ENCODE assay signal across 12 cellular contexts in the genomic region with DNA sequence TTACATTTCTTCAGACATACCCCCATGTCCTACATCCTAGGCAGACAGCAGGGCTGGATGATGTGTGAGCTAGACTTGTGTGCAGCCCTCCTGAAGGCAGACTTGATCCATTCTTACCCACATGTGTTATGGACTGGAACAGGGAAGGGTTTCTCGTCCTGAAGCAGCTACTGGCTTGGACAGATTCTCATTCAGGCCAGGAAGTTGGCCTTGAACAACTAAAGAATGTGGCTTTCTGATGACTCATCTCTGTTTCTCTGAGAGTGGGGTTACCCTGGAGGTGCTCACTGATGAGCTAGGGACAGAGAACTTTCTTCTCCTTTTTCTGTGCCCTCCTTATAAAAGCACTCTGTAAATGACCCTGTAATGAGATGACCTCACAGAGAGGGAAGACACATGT.
A peak's percentile ranks its signal among the peaks of the same experiment; 100 is the strongest.
DNase-seq lines count a peak whose midpoint lies in the region; ATAC-seq and TF ChIP-seq lines count a peak whose summit lies in the region.
"Had no signal": no experiment of that assay in that cellular context is flagged by ENCODE, and none has a peak within 500 bp of the region (broad histone marks: within the 10 kb centered on the region; RNA-seq: fewer than 3 reads in every experiment).

No MANE protein-coding gene starts in this region.

- H3K27ac ChIP-seq in right atrium auricular region (no peak overlapping the region), RWPE1 (no peak overlapping the region)

- H3K27me3 ChIP-seq in right atrium auricular region: no peaks in the 10 kb centered on the region

- H3K36me3 ChIP-seq in right atrium auricular region: no peaks in the 10 kb centered on the region

- DNase-seq in left ventricle myocardium superior: no peak
- no peak for DNase-seq in right atrium auricular region (ENCODE audit: low spot score)
- DNase-seq in RWPE1 (ENCODE audit: low spot score): peak; percentile 46
- peak; percentile 21 for DNase-seq in glomerular visceral epithelial cell (ENCODE audit: extremely low spot score)
- DNase-seq in GF-D8 (lab: John Stamatoyannopoulos, UW): no peak
- no peak for DNase-seq in G401 (ENCODE audit: low spot score)
- DNase-seq in ureter (ENCODE audit: low spot score): no peak
- no peak for DNase-seq in activated CD4-positive, alpha-beta T cell treated with anti-CD3 and anti-CD28 coated beads, Interleukin-2, amount 50 U/mL, for 48 hours
- DNase-seq: activated CD4-positive, CD25-positive, alpha-beta regulatory T cell treated with anti-CD3 and anti-CD28 coated beads, Interleukin-2, amount 50 U/mL, for 72 hours; cortex of kidney; NCI-H524; stimulated activated CD4-positive, alpha-beta T cell treated with anti-CD3 and anti-CD28 coated beads, Interleukin-4, amount 100 ng/mL, for 1 hour had no signal

- H3K4me3 ChIP-seq in right atrium auricular region: no peak overlapping the region

- in situ Hi-C loops in G401 (cut with HindIII; ENCODE audit: low sequenced_read_pairs): no loop called here

- ATAC-seq in left ventricle myocardium superior: peak; percentile 41

- TF ChIP-seq CTCF in right atrium auricular region (IDR thresholded peaks at IDR 0.05) (no peak), RWPE1 (conservative IDR thresholded peaks at IDR 0.05; ENCODE audit: low read depth) (no peak)

- no peaks in the 10 kb centered on the region for H3K4me1 ChIP-seq in right atrium auricular region

- POLR2A ChIA-PET in RWPE1 (lab: Yijun Ruan, JAX; ENCODE audit: low non-redundant PET): no interaction called here

- intact Hi-C loops in left ventricle myocardium superior (cut with micrococcal nuclease): no loop called here

- CTCF ChIA-PET in RWPE1 (lab: Yijun Ruan, JAX): no interaction called here

- no peaks in the 10 kb centered on the region for H3K9me3 ChIP-seq in right atrium auricular region

Comparison
In these comparisons a context has a peak if more than half of its experiments do, and no peak if none do; other contexts are left out.
1. DNase-seq: peak in RWPE1 (single experiment) and glomerular visceral epithelial cell (single experiment); none in left ventricle myocardium superior (single experiment), right atrium auricular region (single experiment), GF-D8 (single experiment), G401 (single experiment), ureter (single experiment) and activated CD4-positive, alpha-beta T cell treated with anti-CD3 and anti-CD28 coated beads, Interleukin-2, amount 50 U/mL, for 48 hours (0 of 2).